ENCODE assay signal across 20 cellular contexts in the genomic region with DNA sequence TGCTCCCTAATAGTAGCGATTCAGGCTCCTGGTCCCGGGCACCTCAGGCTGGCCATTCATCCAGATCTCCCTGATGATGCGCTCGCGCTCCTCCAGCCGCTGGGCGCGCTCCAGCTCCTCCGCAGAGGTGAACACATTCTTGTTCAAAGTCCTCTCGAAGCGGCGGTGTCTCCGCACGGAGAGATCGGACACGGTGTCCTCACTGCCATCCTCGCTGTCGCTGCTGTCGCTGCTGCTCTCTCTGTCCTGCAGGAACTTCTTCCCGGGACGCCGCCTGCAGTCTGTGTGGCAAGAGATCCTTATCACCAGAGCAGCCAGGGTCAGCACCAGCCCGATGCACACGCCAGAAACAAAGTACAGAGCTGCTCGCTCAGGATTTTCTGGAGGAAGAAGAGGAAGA.
"Had no signal": no experiment of that assay in that cellular context is flagged by ENCODE, and none has a peak within 500 bp of the region (broad histone marks: within the 10 kb centered on the region; RNA-seq: fewer than 3 reads in every experiment).

No MANE protein-coding gene starts in this region.

- H3K4me1 ChIP-seq: breast epithelium, esophagus muscularis mucosa, gastroesophageal sphincter, heart left ventricle, sigmoid colon, upper lobe of left lung had no signal

- ATAC-seq: gastroesophageal sphincter; heart left ventricle; left ventricle myocardium superior; naive thymus-derived CD8-positive, alpha-beta T cell; stimulated activated memory B cell treated with anti-CD40 and anti-IgM and Interleukin-4, amounts not matched to agents 10 μg/mL and 1 μg/mL and 100 μg/mL, for 72 hours had no signal

- H3K4me3 ChIP-seq: breast epithelium, esophagus muscularis mucosa, gastroesophageal sphincter, heart left ventricle, ovary, sigmoid colon, thoracic aorta, upper lobe of left lung had no signal

- H3K9me3 ChIP-seq: breast epithelium, esophagus muscularis mucosa, gastroesophageal sphincter, heart left ventricle, ovary, sigmoid colon, thoracic aorta, upper lobe of left lung had no signal

- H3K36me3 ChIP-seq: breast epithelium, esophagus muscularis mucosa, gastroesophageal sphincter, ovary, sigmoid colon, thoracic aorta, upper lobe of left lung had no signal

- H3K27me3 ChIP-seq: breast epithelium, esophagus muscularis mucosa, gastroesophageal sphincter, heart left ventricle, ovary, sigmoid colon, upper lobe of left lung had no signal

- DNase-seq: activated CD4-positive, alpha-beta T cell treated with anti-CD3 and anti-CD28 coated beads, Interleukin-2, amount 50 U/mL, for 4 hours; activated gamma-delta T cell; cortex of kidney; kidney glomerular epithelial cell; left ventricle myocardium superior; mesendoderm; naive thymus-derived CD8-positive, alpha-beta T cell; ovary; sigmoid colon; stimulated activated CD4-positive, alpha-beta T cell treated with anti-CD3 and anti-CD28 coated beads, Interleukin-4, amount 100 ng/mL, for 4 hours; T1000 had no signal

- FAIRE-seq: astrocyte, endothelial cell of umbilical vein had no signal

- H3K27ac ChIP-seq: breast epithelium, esophagus muscularis mucosa, gastroesophageal sphincter, heart left ventricle, ovary, sigmoid colon, thoracic aorta, upper lobe of left lung had no signal
